In genomic region chr17:35084987-35085386, GRCh38 we compare ENCODE assay signal across 14 cellular contexts. TPM values are rescaled to one million over a fixed set of nuclear protein-coding genes. Genes with fewer than 3 reads are reported as not detected.
DNase-seq lines count a peak whose midpoint lies in the region; ATAC-seq and TF ChIP-seq lines count a peak whose summit lies in the region.
"Had no signal": no experiment of that assay in that cellular context is flagged by ENCODE, and none has a peak within 500 bp of the region (broad histone marks: within the 10 kb centered on the region; RNA-seq: fewer than 3 reads in every experiment).

No MANE protein-coding gene starts in this region.

- peak overlapping the region; percentile 65 for H3K27ac Mint-ChIP-seq in activated naive CD4-positive, alpha-beta T cell treated with anti-CD3 and anti-CD28 coated beads, Interleukin-2, amount 50 U/mL, for 24 hours
- H3K27ac Mint-ChIP-seq: activated naive CD4-positive, alpha-beta T cell treated with anti-CD3 and anti-CD28 coated beads, Interleukin-2, amount 10 ng/mL, durations not matched to agents 7 days and 5 days had no signal

- H3K4me1 Mint-ChIP-seq in activated naive CD4-positive, alpha-beta T cell treated with anti-CD3 and anti-CD28 coated beads, Interleukin-2, amount 50 U/mL, for 24 hours, result peaks cover 84% of the 10 kb centered on the region

- no peak for ATAC-seq in GM19395 (IDR thresholded peaks at IDR 0.05; ENCODE audit: unreplicated experiment)
- ATAC-seq: psoas muscle had no signal

- no peak for DNase-seq in activated naive CD4-positive, alpha-beta T cell (lab: John Stamatoyannopoulos, UW)
- no peak for DNase-seq in Peyer's patch
- no peak for DNase-seq in substantia nigra (lab: John Stamatoyannopoulos, UW)
- no peak for DNase-seq in stimulated activated naive CD4-positive, alpha-beta T cell (lab: John Stamatoyannopoulos, UW)
- DNase-seq in lower leg skin (ENCODE audit: low spot score in 2 of 2), result no peak
- DNase-seq: activated naive CD4-positive, alpha-beta T cell treated with anti-CD3 and anti-CD28 coated beads, Interleukin-2, amount 10 ng/mL, durations not matched to agents 7 days and 5 days; NCI-H526 treated with DMSO at 0.1 percent for 48 hours; psoas muscle; T1000 had no signal

- no peak for TF ChIP-seq POLR2A in Peyer's patch (IDR thresholded peaks at IDR 0.05)
- no peak for TF ChIP-seq POLR2A in lower leg skin (IDR thresholded peaks at IDR 0.05)

- H3K36me3 ChIP-seq in Peyer's patch (no peaks in the 10 kb centered on the region), esophagus (ENCODE audit: control insufficient read depth in 2 of 2, insufficient read depth in 2 of 2, low read length in 1 of 2) (no peaks in the 10 kb centered on the region)

- no peaks in the 10 kb centered on the region for H3K27me3 ChIP-seq in Peyer's patch
- H3K27me3 ChIP-seq in esophagus (ENCODE audit: control insufficient read depth in 1 of 2, insufficient read depth in 2 of 2, low read length in 2 of 2), result no peaks in the 10 kb centered on the region
- H3K27me3 ChIP-seq: BLaER1 treated with 17β-estradiol and CSF1 and Interleukin-3, amounts not matched to agents 10 nM and 100 nM had no signal

- TF ChIP-seq CTCF in Peyer's patch (IDR thresholded peaks at IDR 0.05) (no peak), lower leg skin (IDR thresholded peaks at IDR 0.05) (no peak)

- no peaks in the 10 kb centered on the region for H3K36me3 Mint-ChIP-seq in activated naive CD4-positive, alpha-beta T cell treated with anti-CD3 and anti-CD28 coated beads, Interleukin-2, amount 50 U/mL, for 24 hours

- intact Hi-C loops in lower leg skin (cut with DNase I; ENCODE audit: low total_unique reads), result no loop called here

- no peak overlapping the region for H3K4me3 ChIP-seq in Peyer's patch
- H3K4me3 ChIP-seq in esophagus (ENCODE audit: low read depth in 1 of 2, low read length in 2 of 2), result no peak overlapping the region
- H3K4me3 ChIP-seq in lower leg skin (ENCODE audit: low read depth, poor library complexity, severe bottlenecking), result no peak overlapping the region
- H3K4me3 ChIP-seq: BLaER1 treated with 17β-estradiol and CSF1 and Interleukin-3, amounts not matched to agents 10 nM and 100 nM; psoas muscle had no signal

- H3K27ac ChIP-seq in Peyer's patch (peak overlapping the region; percentile 5 to 49 (median 20)), esophagus (ENCODE audit: low read depth in 2 of 2, low read length in 1 of 2) (peak overlapping the region; percentile 61 to 69), substantia nigra (ENCODE audit: low read depth, low read length, poor library complexity, severe bottlenecking) (peak overlapping the region; percentile 99)
- H3K27ac ChIP-seq: BLaER1 treated with 17β-estradiol and CSF1 and Interleukin-3, amounts not matched to agents 10 nM and 100 nM; psoas muscle had no signal

- H3K9me3 ChIP-seq in Peyer's patch (no peaks in the 10 kb centered on the region), esophagus (ENCODE audit: control insufficient read depth in 2 of 2, insufficient read depth in 1 of 2, low read depth in 1 of 2, low read length in 1 of 2) (no peaks in the 10 kb centered on the region)
- H3K9me3 ChIP-seq: BLaER1 treated with 17β-estradiol and CSF1 and Interleukin-3, amounts not matched to agents 10 nM and 100 nM; psoas muscle had no signal

- peaks cover 0 to 54% (median 13%) of the 10 kb centered on the region in 4 donors for H3K4me1 ChIP-seq in Peyer's patch
- peaks cover 0 to 8% of the 10 kb centered on the region in 2 donors for H3K4me1 ChIP-seq in esophagus (ENCODE audit: control insufficient read depth in 2 of 2, insufficient read depth in 2 of 2, low read length in 1 of 2)

- H3K27me3 Mint-ChIP-seq in activated naive CD4-positive, alpha-beta T cell treated with anti-CD3 and anti-CD28 coated beads, Interleukin-2, amount 50 U/mL, for 24 hours, result no peaks in the 10 kb centered on the region
- H3K27me3 Mint-ChIP-seq: activated naive CD4-positive, alpha-beta T cell treated with anti-CD3 and anti-CD28 coated beads, Interleukin-2, amount 10 ng/mL, durations not matched to agents 7 days and 5 days had no signal

- 51% methylated on average over 2 of the region's 2 CpGs for WGBS in esophagus, 2 donors
- 67 to 76% methylated on average over 2 of the region's 2 CpGs for WGBS in lower leg skin, 2 donors

- peak overlapping the region; percentile 51 for H3K4me3 Mint-ChIP-seq in activated naive CD4-positive, alpha-beta T cell treated with anti-CD3 and anti-CD28 coated beads, Interleukin-2, amount 50 U/mL, for 24 hours
- H3K4me3 Mint-ChIP-seq: activated naive CD4-positive, alpha-beta T cell treated with anti-CD3 and anti-CD28 coated beads, Interleukin-2, amount 10 ng/mL, durations not matched to agents 7 days and 5 days had no signal

- no peaks in the 10 kb centered on the region for H3K9me3 Mint-ChIP-seq in activated naive CD4-positive, alpha-beta T cell treated with anti-CD3 and anti-CD28 coated beads, Interleukin-2, amount 50 U/mL, for 24 hours
- H3K9me3 Mint-ChIP-seq: activated naive CD4-positive, alpha-beta T cell treated with anti-CD3 and anti-CD28 coated beads, Interleukin-2, amount 10 ng/mL, durations not matched to agents 7 days and 5 days had no signal

RNA-seq across cellular contexts. Expression of gene RFFL, which starts 21.5 kb away (rescaled TPM):
- total RNA-seq in Peyer's patch (10 to 100 TPM; 33.0 to 76.7 (median 43.0) TPM), lower leg skin (10 to 100 TPM; 16.5 to 31.9 (median 21.4) TPM)
- 10 to 100 TPM; 13.0 to 18.1 TPM for polyA plus RNA-seq in esophagus

RNA-seq across cellular contexts. Expression of gene RAD51D, which starts 34.7 kb away (rescaled TPM):
- total RNA-seq in Peyer's patch, result 10 to 100 TPM in 3 of 4 donors, 1 to 10 TPM in 1; 6.3 to 18.2 (median 14.7) TPM
- polyA plus RNA-seq in esophagus, result 1 to 10 TPM; 2.7 to 3.8 TPM
- 1 to 10 TPM; 2.8 to 5.9 (median 3.8) TPM for total RNA-seq in lower leg skin

RNA-seq across cellular contexts. Expression of gene FNDC8, which starts 36.4 kb away (rescaled TPM):
- total RNA-seq in Peyer's patch (not detected), lower leg skin (not detected)
- under 1 TPM; 0.02 to 0.10 TPM for polyA plus RNA-seq in esophagus
- total RNA-seq: liver, psoas muscle had no signal
- polyA plus RNA-seq: liver, psoas muscle had no signal

RNA-seq across cellular contexts. Expression of gene NLE1, which starts 57.1 kb away (rescaled TPM):
- total RNA-seq in Peyer's patch (10 to 100 TPM in 1 of 4 donors, 1 to 10 TPM in 3; 5.1 to 11.7 (median 8.3) TPM), lower leg skin (10 to 100 TPM; 12.7 to 23.0 (median 13.2) TPM)
- polyA plus RNA-seq in esophagus, result 1 to 10 TPM; 3.8 to 8.7 TPM

Comparison
In these comparisons a context has a peak if more than half of its experiments do, and no peak if none do; other contexts are left out.
1. H3K27ac ChIP-seq: peak in every context shown above with its lines; median percentile 99 in substantia nigra; 65 in esophagus; 20 in Peyer's patch.